ENCODE assay signal across 1 cellular context in the genomic region with DNA sequence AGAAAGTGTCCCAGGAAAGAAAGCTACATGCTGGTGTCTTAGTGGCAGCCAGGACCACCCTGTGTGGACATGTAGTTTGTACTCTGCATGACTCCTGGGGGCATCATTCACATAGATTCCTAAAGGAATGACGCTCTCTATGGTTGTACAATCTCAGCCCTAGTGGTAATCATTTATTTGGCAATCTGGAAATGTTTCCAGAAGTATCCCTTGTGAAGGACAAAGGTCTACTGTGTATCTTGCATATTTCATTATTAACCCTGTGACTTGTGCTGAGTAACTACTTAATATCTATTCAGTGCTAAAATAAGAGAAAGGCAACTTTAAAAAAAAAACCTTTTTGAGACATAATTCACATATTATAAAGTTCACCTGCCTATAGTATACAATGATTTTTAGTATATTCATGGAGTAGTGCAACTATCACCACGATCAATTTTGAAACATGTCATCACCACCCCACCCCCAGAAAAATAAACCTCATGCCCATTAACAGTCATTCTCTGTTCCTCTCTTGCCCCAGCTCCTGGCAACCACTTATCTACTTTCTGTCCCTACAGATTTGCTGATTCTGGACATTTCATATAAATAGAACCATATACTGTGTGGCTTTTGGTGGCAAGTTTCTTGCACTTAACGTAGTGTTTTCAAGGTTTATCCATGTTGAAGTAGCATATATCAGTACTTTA.
TF ChIP-seq lines count a peak whose summit lies in the region.

No MANE protein-coding gene starts in this region.

TF ChIP-seq in GM12878, 131 proteins besides CTCF, POLR2A, EP300 and RAD21:
- TF ChIP-seq ZSCAN29 (IDR thresholded peaks at IDR 0.05) (no peak), SPI1 (IDR thresholded peaks at IDR 0.05; ENCODE audit: borderline replicate concordance, insufficient read depth, low read depth, low read length) (peak; percentile 8; the same call in 1 of the 2 replicates)
